Comparison of ENCODE assay signal across 8 cellular contexts in the genomic region with DNA sequence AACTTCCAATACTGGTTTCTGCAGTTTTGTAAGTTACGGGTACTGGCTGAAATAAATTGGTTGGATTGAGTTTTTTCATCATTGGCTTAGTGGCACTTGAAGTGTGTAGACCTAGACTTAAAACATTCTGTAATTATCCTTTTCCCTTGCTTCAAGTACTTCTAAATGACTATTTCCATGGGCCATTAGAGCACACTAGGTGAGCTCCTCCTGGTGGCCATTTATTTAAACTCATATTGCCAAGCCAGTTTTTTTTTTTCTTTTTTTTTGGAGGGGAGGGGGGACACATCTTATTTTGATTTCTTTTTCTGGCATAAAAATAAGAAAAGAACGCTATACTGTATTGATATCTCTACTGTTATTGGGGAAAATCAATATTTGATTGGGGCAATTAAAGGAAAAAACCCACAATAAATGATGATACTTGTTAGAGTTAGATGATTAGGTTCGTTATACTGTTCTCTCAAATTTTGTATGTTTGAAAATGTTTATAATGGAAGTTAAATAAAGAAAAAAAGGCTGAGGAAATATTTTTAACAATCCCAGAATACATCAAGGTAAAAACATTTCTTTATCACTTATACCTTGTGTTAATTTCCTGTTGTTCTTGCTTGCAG.
DNase-seq lines count a peak whose midpoint lies in the region; ATAC-seq and TF ChIP-seq lines count a peak whose summit lies in the region.

No MANE protein-coding gene starts in this region.

- H2AFZ ChIP-seq in fibroblast of lung (ENCODE audit: low read length), result no peak overlapping the region

- peak; percentile 40 for DNase-seq in activated CD4-positive, alpha-beta T cell treated with anti-CD3 and anti-CD28 coated beads, Interleukin-2, amount 10 ng/mL, durations not matched to agents 7 days and 5 days
- no peak for DNase-seq in activated CD4-positive, alpha-beta T cell treated with anti-CD3 and anti-CD28 coated beads for 48 hours
- DNase-seq in LoVo (ENCODE audit: low spot score), result peak; percentile 38
- no peak for DNase-seq in RWPE2 (ENCODE audit: low spot score)
- peak; percentile 55 to 75 for DNase-seq in fibroblast of lung (ENCODE audit: low read depth in 2 of 2)
- DNase-seq in psoas muscle, result no peak
- no peak for DNase-seq in posterior vena cava (ENCODE audit: low spot score)

- no peaks in the 10 kb centered on the region for H3K27me3 Mint-ChIP-seq in activated CD4-positive, alpha-beta T cell treated with anti-CD3 and anti-CD28 coated beads, Interleukin-2, amount 10 ng/mL, durations not matched to agents 7 days and 5 days
- H3K27me3 Mint-ChIP-seq in stimulated activated memory B cell treated with anti-CD40 and anti-IgM and Interleukin-4, amounts not matched to agents 10 μg/mL and 1 μg/mL and 100 μg/mL, for 72 hours, result no peaks in the 10 kb centered on the region

- TF ChIP-seq CTCF in RWPE2 (IDR thresholded peaks at IDR 0.05; ENCODE audit: poor library complexity, severe bottlenecking) (peak; percentile 81), fibroblast of lung (conservative IDR thresholded peaks at IDR 0.05 in 1 of 2, IDR thresholded peaks at IDR 0.05 in 1 of 2; ENCODE audit: low read depth in 1 of 2, low read length in 2 of 2) (peak; percentile 65 to 74), psoas muscle (IDR thresholded peaks at IDR 0.05) (peak; percentile 57)

- H3K4me3 ChIP-seq in RWPE2 (ENCODE audit: severe bottlenecking), result no peak overlapping the region
- H3K4me3 ChIP-seq in fibroblast of lung (replicated peaks in 1 of 4; ENCODE audit: control extremely low read depth in 1 of 4, insufficient read depth in 1 of 4, low read depth in 3 of 4, low read length in 4 of 4), result no peak overlapping the region
- no peak overlapping the region for H3K4me3 ChIP-seq in psoas muscle

- CTCF ChIA-PET in activated CD4-positive, alpha-beta T cell treated with anti-CD3 and anti-CD28 coated beads, Interleukin-2, amount 10 ng/mL, durations not matched to agents 7 days and 5 days (lab: Charles Lee), result interaction anchor here (0.5 to 1.8 kb wide), 21 partner anchors 8 to 1109 kb away, joined by 3 to 8 read pairs (median 4); a partner anchor contains a TSS

- H3K4me1 Mint-ChIP-seq in activated CD4-positive, alpha-beta T cell treated with anti-CD3 and anti-CD28 coated beads, Interleukin-2, amount 10 ng/mL, durations not matched to agents 7 days and 5 days, result peaks cover 14% of the 10 kb centered on the region
- no peaks in the 10 kb centered on the region for H3K4me1 Mint-ChIP-seq in stimulated activated memory B cell treated with anti-CD40 and anti-IgM and Interleukin-4, amounts not matched to agents 10 μg/mL and 1 μg/mL and 100 μg/mL, for 72 hours

- ATAC-seq in RWPE2 (ENCODE audit: low read depth) (no peak), psoas muscle (peak in 1 of 4 donors; percentile 55)
- ATAC-seq in stimulated activated memory B cell treated with anti-CD40 and anti-IgM and Interleukin-4, amounts not matched to agents 10 μg/mL and 1 μg/mL and 100 μg/mL, for 72 hours, result no peak

- WGBS in psoas muscle, 3 donors, result 76 to 86% (median 78%) methylated on average over 3 of the region's 3 CpGs

- H3K36me3 Mint-ChIP-seq in activated CD4-positive, alpha-beta T cell treated with anti-CD3 and anti-CD28 coated beads, Interleukin-2, amount 10 ng/mL, durations not matched to agents 7 days and 5 days (ENCODE audit: low read depth), result peaks cover 36% of the 10 kb centered on the region
- H3K36me3 Mint-ChIP-seq in stimulated activated memory B cell treated with anti-CD40 and anti-IgM and Interleukin-4, amounts not matched to agents 10 μg/mL and 1 μg/mL and 100 μg/mL, for 72 hours, result peaks cover 20% of the 10 kb centered on the region

- H3K4me2 ChIP-seq in fibroblast of lung (ENCODE audit: extremely low read depth, insufficient read depth, low read length), result no peak overlapping the region

- peaks cover 37% of the 10 kb centered on the region for H3K36me3 ChIP-seq in RWPE2 (ENCODE audit: low read depth)
- H3K36me3 ChIP-seq in fibroblast of lung (ENCODE audit: control insufficient read depth, insufficient read depth, low read length), result no peaks in the 10 kb centered on the region
- H3K36me3 ChIP-seq in psoas muscle (ENCODE audit: insufficient read depth in 1 of 2, low read depth in 1 of 2), result peaks cover 0 to 17% of the 10 kb centered on the region in 2 donors

- POLR2A ChIA-PET in activated CD4-positive, alpha-beta T cell treated with anti-CD3 and anti-CD28 coated beads, Interleukin-2, amount 10 ng/mL, durations not matched to agents 7 days and 5 days (lab: Charles Lee), result interaction anchor here (0.6 kb wide), 1 partner anchor 81 kb away, joined by 3 read pairs; no protein-coding TSS in a partner anchor

- no peaks in the 10 kb centered on the region for H3K9me3 ChIP-seq in RWPE2 (ENCODE audit: severe bottlenecking)
- H3K9me3 ChIP-seq in fibroblast of lung (ENCODE audit: control insufficient read depth, insufficient read depth, low read depth, low read length), result no peaks in the 10 kb centered on the region
- H3K9me3 ChIP-seq in psoas muscle, result no peaks in the 10 kb centered on the region

- no peaks in the 10 kb centered on the region for H4K20me1 ChIP-seq in fibroblast of lung (ENCODE audit: control insufficient read depth, extremely low read depth, insufficient read depth, low read length)

- no peak overlapping the region for H3K9ac ChIP-seq in fibroblast of lung (ENCODE audit: insufficient read depth, low read length)

- H3K4me3 Mint-ChIP-seq in activated CD4-positive, alpha-beta T cell treated with anti-CD3 and anti-CD28 coated beads, Interleukin-2, amount 10 ng/mL, durations not matched to agents 7 days and 5 days, result no peak overlapping the region
- H3K4me3 Mint-ChIP-seq in stimulated activated memory B cell treated with anti-CD40 and anti-IgM and Interleukin-4, amounts not matched to agents 10 μg/mL and 1 μg/mL and 100 μg/mL, for 72 hours, result no peak overlapping the region

- H3K9me3 Mint-ChIP-seq in activated CD4-positive, alpha-beta T cell treated with anti-CD3 and anti-CD28 coated beads, Interleukin-2, amount 10 ng/mL, durations not matched to agents 7 days and 5 days, result no peaks in the 10 kb centered on the region
- no peaks in the 10 kb centered on the region for H3K9me3 Mint-ChIP-seq in stimulated activated memory B cell treated with anti-CD40 and anti-IgM and Interleukin-4, amounts not matched to agents 10 μg/mL and 1 μg/mL and 100 μg/mL, for 72 hours

- H3K79me2 ChIP-seq in fibroblast of lung (ENCODE audit: control insufficient read depth, insufficient read depth, low read length), result no peaks in the 10 kb centered on the region

- H3K27ac ChIP-seq in RWPE2 (ENCODE audit: poor library complexity, severe bottlenecking) (no peak overlapping the region), fibroblast of lung (ENCODE audit: insufficient read depth, low read length) (no peak overlapping the region), psoas muscle (no peak overlapping the region)

- H3K27ac Mint-ChIP-seq in activated CD4-positive, alpha-beta T cell treated with anti-CD3 and anti-CD28 coated beads, Interleukin-2, amount 10 ng/mL, durations not matched to agents 7 days and 5 days, result no peak overlapping the region
- no peak overlapping the region for H3K27ac Mint-ChIP-seq in stimulated activated memory B cell treated with anti-CD40 and anti-IgM and Interleukin-4, amounts not matched to agents 10 μg/mL and 1 μg/mL and 100 μg/mL, for 72 hours

- intact Hi-C loops in psoas muscle (cut with DNase I), result no loop called here
- intact Hi-C loops in posterior vena cava (cut with DNase I), result no loop called here

- H3K27me3 ChIP-seq in RWPE2 (ENCODE audit: insufficient read depth, poor library complexity, severe bottlenecking), result no peaks in the 10 kb centered on the region
- no peaks in the 10 kb centered on the region for H3K27me3 ChIP-seq in fibroblast of lung (ENCODE audit: control insufficient read depth, insufficient read depth, low read length)
- H3K27me3 ChIP-seq in psoas muscle (ENCODE audit: insufficient read depth in 3 of 3, low read length in 2 of 3), result no peaks in the 10 kb centered on the region

- H3K4me1 ChIP-seq in RWPE2 (ENCODE audit: insufficient read depth, poor library complexity, severe bottlenecking) (no peaks in the 10 kb centered on the region), fibroblast of lung (ENCODE audit: control insufficient read depth, extremely low read depth, insufficient read depth, low read length) (no peaks in the 10 kb centered on the region), psoas muscle (no peaks in the 10 kb centered on the region)

Comparison
In these comparisons a context has a peak if more than half of its experiments do, and no peak if none do; other contexts are left out.
1. DNase-seq: peak in activated CD4-positive, alpha-beta T cell treated with anti-CD3 and anti-CD28 coated beads, Interleukin-2, amount 10 ng/mL, durations not matched to agents 7 days and 5 days (single experiment), LoVo (single experiment) and fibroblast of lung (2 of 2); none in activated CD4-positive, alpha-beta T cell treated with anti-CD3 and anti-CD28 coated beads for 48 hours (single experiment), RWPE2 (single experiment), psoas muscle (0 of 2) and posterior vena cava (single experiment).
2. Peak in every context shown above with its lines, with median percentiles within 50 percentile points of each other: CTCF ChIP-seq.